ENCODE assay signal across 14 cellular contexts in the genomic region with DNA sequence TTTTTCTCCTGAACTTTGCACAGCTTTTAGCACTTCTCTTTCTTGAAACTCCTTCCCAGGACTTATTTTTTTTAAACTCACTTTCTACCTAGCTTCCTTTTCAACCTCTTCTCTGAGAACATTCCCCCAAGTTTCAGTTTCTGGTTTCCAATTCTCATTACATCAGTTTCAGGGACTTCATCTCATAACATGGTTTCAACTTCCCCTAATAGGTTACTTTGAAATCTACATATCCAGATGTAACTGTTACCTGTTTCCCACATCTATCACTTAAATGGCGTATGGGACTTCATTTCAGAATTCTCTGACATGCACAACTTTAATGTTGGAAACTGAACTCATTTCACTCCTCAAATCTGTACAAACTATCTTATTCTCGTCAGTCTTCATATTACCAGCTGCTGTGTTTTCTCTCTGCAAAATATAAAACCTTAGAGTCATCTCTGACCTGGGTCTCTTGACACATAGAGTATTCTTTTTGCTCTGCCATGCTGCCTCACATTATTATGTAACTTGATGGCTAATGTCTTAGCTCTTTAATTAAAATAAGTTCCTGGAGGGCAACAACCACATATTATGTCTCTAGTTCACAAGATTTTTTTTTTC. TPM values are rescaled to one million over a fixed set of nuclear protein-coding genes. Genes with fewer than 3 reads are reported as not detected.
DNase-seq lines count a peak whose midpoint lies in the region; ATAC-seq lines count a peak whose summit lies in the region.
"Had no signal": no experiment of that assay in that cellular context is flagged by ENCODE, and none has a peak within 500 bp of the region (broad histone marks: within the 10 kb centered on the region; RNA-seq: fewer than 3 reads in every experiment).

No MANE protein-coding gene starts in this region.

- no peak for DNase-seq in activated CD4-positive, alpha-beta T cell treated with anti-CD3 and anti-CD28 coated beads for 36 hours
- no peak for DNase-seq in activated CD4-positive, alpha-beta T cell treated with anti-CD3 and anti-CD28 coated beads, Interleukin-2, amount 10 ng/mL, durations not matched to agents 24 days and 14 days
- no peak for DNase-seq in central memory CD8-positive, alpha-beta T cell (ENCODE audit: low spot score in 2 of 2)
- DNase-seq in DMS79 (lab: John Stamatoyannopoulos, UW) (no peak), NCI-H2196 (lab: John Stamatoyannopoulos, UW; ENCODE audit: unreplicated experiment) (no peak)
- DNase-seq: activated effector memory CD4-positive, alpha-beta T cell treated with Interleukin-2 at 50 U/mL for 16 hours; caudate nucleus; ovary; spleen; trophoblast cell had no signal

- H3K4me3 Mint-ChIP-seq in activated CD4-positive, alpha-beta T cell treated with anti-CD3 and anti-CD28 coated beads for 36 hours = no peak overlapping the region
- H3K4me3 Mint-ChIP-seq in activated CD4-positive, alpha-beta T cell treated with anti-CD3 and anti-CD28 coated beads, Interleukin-2, amount 10 ng/mL, durations not matched to agents 24 days and 14 days = no peak overlapping the region
- H3K4me3 Mint-ChIP-seq in central memory CD8-positive, alpha-beta T cell = no peak overlapping the region

- H3K4me1 Mint-ChIP-seq in activated CD4-positive, alpha-beta T cell treated with anti-CD3 and anti-CD28 coated beads for 36 hours = peaks cover 8% of the 10 kb centered on the region
- peaks cover 7% of the 10 kb centered on the region for H3K4me1 Mint-ChIP-seq in activated CD4-positive, alpha-beta T cell treated with anti-CD3 and anti-CD28 coated beads, Interleukin-2, amount 10 ng/mL, durations not matched to agents 24 days and 14 days
- H3K4me1 Mint-ChIP-seq in central memory CD8-positive, alpha-beta T cell = no peaks in the 10 kb centered on the region

- intact Hi-C loops in activated CD4-positive, alpha-beta T cell treated with anti-CD3 and anti-CD28 coated beads for 36 hours (cut with DNase I, micrococcal nuclease) = no loop called here
- intact Hi-C loops in activated CD4-positive, alpha-beta T cell treated with anti-CD3 and anti-CD28 coated beads, Interleukin-2, amount 10 ng/mL, durations not matched to agents 24 days and 14 days (cut with micrococcal nuclease) = no loop called here

- ATAC-seq in activated CD4-positive, alpha-beta T cell treated with anti-CD3 and anti-CD28 coated beads for 36 hours = peak; percentile 65
- ATAC-seq in GM19463 (IDR thresholded peaks at IDR 0.05; ENCODE audit: unreplicated experiment) (peak; percentile 82), HG03159 (IDR thresholded peaks at IDR 0.05; ENCODE audit: unreplicated experiment) (peak; percentile 78), GM18519 (IDR thresholded peaks at IDR 0.05; ENCODE audit: low FRiP score, unreplicated experiment) (no peak)
- ATAC-seq in central memory CD8-positive, alpha-beta T cell (replicated peaks; ENCODE audit: extremely low read depth, poor library complexity, severe bottlenecking) = no peak
- ATAC-seq: A549 had no signal

- no peaks in the 10 kb centered on the region for H3K9me3 Mint-ChIP-seq in activated CD4-positive, alpha-beta T cell treated with anti-CD3 and anti-CD28 coated beads for 36 hours (ENCODE audit: low read depth)
- no peaks in the 10 kb centered on the region for H3K9me3 Mint-ChIP-seq in activated CD4-positive, alpha-beta T cell treated with anti-CD3 and anti-CD28 coated beads, Interleukin-2, amount 10 ng/mL, durations not matched to agents 24 days and 14 days
- H3K9me3 Mint-ChIP-seq in central memory CD8-positive, alpha-beta T cell = no peaks in the 10 kb centered on the region

- CTCF ChIA-PET in activated CD4-positive, alpha-beta T cell treated with anti-CD3 and anti-CD28 coated beads for 36 hours (lab: Charles Lee) = interaction anchor here (1.2 to 2.4 kb wide), 4 partner anchors 9 to 146 kb away, joined by 5 to 7 read pairs (median 6); no protein-coding TSS in a partner anchor

- POLR2A ChIA-PET in activated CD4-positive, alpha-beta T cell treated with anti-CD3 and anti-CD28 coated beads for 36 hours (lab: Charles Lee) = no interaction called here

- H3K27me3 Mint-ChIP-seq in activated CD4-positive, alpha-beta T cell treated with anti-CD3 and anti-CD28 coated beads for 36 hours = no peaks in the 10 kb centered on the region
- no peaks in the 10 kb centered on the region for H3K27me3 Mint-ChIP-seq in activated CD4-positive, alpha-beta T cell treated with anti-CD3 and anti-CD28 coated beads, Interleukin-2, amount 10 ng/mL, durations not matched to agents 24 days and 14 days
- H3K27me3 Mint-ChIP-seq in central memory CD8-positive, alpha-beta T cell = no peaks in the 10 kb centered on the region

- H3K27ac Mint-ChIP-seq in activated CD4-positive, alpha-beta T cell treated with anti-CD3 and anti-CD28 coated beads for 36 hours = peak overlapping the region; percentile 40
- H3K27ac Mint-ChIP-seq in activated CD4-positive, alpha-beta T cell treated with anti-CD3 and anti-CD28 coated beads, Interleukin-2, amount 10 ng/mL, durations not matched to agents 24 days and 14 days = no peak overlapping the region
- peak overlapping the region; percentile 69 for H3K27ac Mint-ChIP-seq in central memory CD8-positive, alpha-beta T cell (ENCODE audit: low read depth)

- peaks cover 41% of the 10 kb centered on the region for H3K36me3 Mint-ChIP-seq in activated CD4-positive, alpha-beta T cell treated with anti-CD3 and anti-CD28 coated beads for 36 hours (ENCODE audit: low read depth)
- H3K36me3 Mint-ChIP-seq in activated CD4-positive, alpha-beta T cell treated with anti-CD3 and anti-CD28 coated beads, Interleukin-2, amount 10 ng/mL, durations not matched to agents 24 days and 14 days (ENCODE audit: low read depth) = peaks cover 42% of the 10 kb centered on the region
- peaks cover 42% of the 10 kb centered on the region for H3K36me3 Mint-ChIP-seq in central memory CD8-positive, alpha-beta T cell (ENCODE audit: insufficient read depth)

RNA-seq across cellular contexts. Expression of a gene that starts 58.4 kb away (rescaled TPM):
- under 1 TPM; 0.46 to 0.65 TPM for total RNA-seq in activated CD4-positive, alpha-beta T cell treated with anti-CD3 and anti-CD28 coated beads for 36 hours
- total RNA-seq in activated CD4-positive, alpha-beta T cell treated with anti-CD3 and anti-CD28 coated beads, Interleukin-2, amount 10 ng/mL, durations not matched to agents 24 days and 14 days = not detected in 2 replicates

Comparison
In these comparisons a context has a peak if more than half of its experiments do, and no peak if none do; other contexts are left out.
1. ATAC-seq: peak in activated CD4-positive, alpha-beta T cell treated with anti-CD3 and anti-CD28 coated beads for 36 hours (single experiment), GM19463 (single experiment) and HG03159 (single experiment); none in central memory CD8-positive, alpha-beta T cell (single experiment) and GM18519 (single experiment).